ENCODE assay signal across 18 cellular contexts in the genomic region with DNA sequence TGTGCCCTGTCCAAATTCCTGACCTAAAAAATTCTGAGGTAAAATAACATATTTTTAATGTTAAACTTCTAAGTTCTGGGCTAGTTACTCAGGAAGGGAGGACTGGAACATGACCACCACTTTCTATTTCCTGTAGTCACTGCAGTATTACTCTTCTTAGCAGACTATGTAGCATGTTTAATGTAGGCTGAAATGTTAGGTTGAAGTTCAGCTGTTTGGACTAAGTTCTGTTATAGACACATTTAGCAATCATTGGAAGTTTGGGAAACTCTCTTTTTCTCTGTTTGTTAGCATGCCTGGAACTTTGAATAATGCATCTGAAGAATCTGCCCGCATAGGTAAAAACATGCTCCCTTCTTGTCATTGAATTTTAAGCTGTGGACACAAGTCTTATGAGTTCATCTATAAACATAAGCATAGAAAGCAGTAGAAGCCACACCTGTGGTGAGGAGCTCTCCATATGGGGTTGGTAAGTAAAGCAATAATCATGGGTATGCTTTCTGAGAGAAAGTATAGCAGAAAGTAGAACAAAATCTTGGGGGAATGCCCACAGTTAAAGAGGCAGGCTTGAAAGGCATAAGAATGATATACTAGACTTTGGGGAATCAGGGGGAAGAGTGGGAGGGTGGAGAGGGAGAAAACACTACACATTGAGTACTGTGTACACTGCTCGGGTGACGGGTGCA. TPM values are rescaled to one million over a fixed set of nuclear protein-coding genes. Genes with fewer than 3 reads are reported as not detected.
"Had no signal": no experiment of that assay in that cellular context is flagged by ENCODE, and none has a peak within 500 bp of the region (broad histone marks: within the 10 kb centered on the region; RNA-seq: fewer than 3 reads in every experiment).

No MANE protein-coding gene starts in this region.

- H3K27me3 ChIP-seq: esophagus muscularis mucosa, gastrocnemius medialis, right atrium auricular region, testis, tibial nerve, upper lobe of right lung, vagina had no signal

- H3K9me3 ChIP-seq: esophagus muscularis mucosa, gastrocnemius medialis, heart right ventricle, neutrophil, right atrium auricular region, testis, tibial nerve, upper lobe of right lung, vagina had no signal

- H3K9me3 Mint-ChIP-seq: effector memory CD8-positive, alpha-beta T cell; stimulated activated naive CD8-positive, alpha-beta T cell treated with anti-CD3 and anti-CD28 coated beads, Interleukin-15, Interleukin-2, amounts not matched to agents 100 ng/mL and 50 ng/mL, for 24 hours had no signal

- ATAC-seq: effector memory CD8-positive, alpha-beta T cell; gastrocnemius medialis; heart right ventricle; left ventricle myocardium superior; naive thymus-derived CD8-positive, alpha-beta T cell; upper lobe of right lung had no signal

- H3K27ac ChIP-seq: epithelial cell of prostate, esophagus muscularis mucosa, gastrocnemius medialis, heart right ventricle, neutrophil, right atrium auricular region, testis, tibial nerve, upper lobe of right lung had no signal

- DNase-seq: effector memory CD8-positive, alpha-beta T cell; gastrocnemius medialis; heart right ventricle; left ventricle myocardium superior; naive thymus-derived CD8-positive, alpha-beta T cell; small intestine; stimulated activated CD4-positive, alpha-beta T cell treated with anti-CD3 and anti-CD28 coated beads, Interleukin-12 subunit alpha, Interleukin-12 subunit beta, amount 100 ng/mL, for 4 hours; stimulated activated CD4-positive, alpha-beta T cell treated with anti-CD3 and anti-CD28 coated beads, Interleukin-2, amount 100 ng/mL, for 48 hours; testis; upper lobe of right lung had no signal

- H3K27ac Mint-ChIP-seq: effector memory CD8-positive, alpha-beta T cell; stimulated activated naive CD8-positive, alpha-beta T cell treated with anti-CD3 and anti-CD28 coated beads, Interleukin-15, Interleukin-2, amounts not matched to agents 100 ng/mL and 50 ng/mL, for 24 hours had no signal

- H3K36me3 ChIP-seq: esophagus muscularis mucosa, gastrocnemius medialis, heart right ventricle, right atrium auricular region, tibial nerve, upper lobe of right lung, vagina had no signal

- H3K4me3 Mint-ChIP-seq: effector memory CD8-positive, alpha-beta T cell; naive thymus-derived CD8-positive, alpha-beta T cell; stimulated activated naive CD8-positive, alpha-beta T cell treated with anti-CD3 and anti-CD28 coated beads, Interleukin-15, Interleukin-2, amounts not matched to agents 100 ng/mL and 50 ng/mL, for 24 hours had no signal

- H3K4me3 ChIP-seq: esophagus muscularis mucosa, gastrocnemius medialis, heart right ventricle, right atrium auricular region, testis, tibial nerve, upper lobe of right lung, vagina had no signal

RNA-seq across cellular contexts. Expression of a gene that starts 52.6 kb away (rescaled TPM):
- total RNA-seq: fibroblast of villous mesenchyme; naive thymus-derived CD8-positive, alpha-beta T cell had no signal
